ENCODE assay signal across 1 cellular context in the genomic region with DNA sequence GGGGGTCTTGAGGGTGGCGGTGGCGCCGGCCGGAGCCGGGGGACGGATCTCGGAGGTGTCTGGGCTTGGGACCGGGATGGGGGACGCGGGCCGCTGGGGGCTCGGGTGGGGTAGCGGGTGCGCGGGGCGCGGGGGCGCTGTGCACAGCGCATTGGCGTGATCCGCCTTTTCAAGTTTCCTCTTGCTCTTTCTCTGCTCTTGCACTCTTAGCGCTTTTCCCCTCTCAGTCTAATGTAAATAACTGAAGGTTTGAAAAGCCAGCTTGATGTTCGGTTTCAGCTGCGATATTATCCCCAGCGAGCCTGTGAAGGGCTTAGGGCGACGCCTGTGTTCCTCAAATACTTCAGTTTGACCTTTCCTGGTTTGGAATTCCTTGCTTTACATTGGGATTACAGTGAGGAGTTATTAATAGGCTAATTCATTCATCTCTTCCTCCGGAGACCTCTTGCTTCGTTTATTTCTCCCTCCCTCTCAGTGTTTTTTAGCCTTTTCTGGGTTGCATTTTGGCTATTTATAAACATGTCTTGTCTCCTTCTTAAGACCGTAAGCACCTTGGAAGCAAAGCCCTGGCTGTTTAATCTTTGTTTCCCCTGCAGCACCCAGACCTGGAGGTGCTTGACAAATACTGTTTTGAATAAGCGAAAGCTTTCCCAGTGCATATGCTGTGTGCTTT.
TF ChIP-seq lines count a peak whose summit lies in the region.

No MANE protein-coding gene starts in this region.

TF ChIP-seq in K562, 482 proteins besides CTCF, POLR2A, EP300 and RAD21 (continued from another document):
- TF ChIP-seq, protein P1, sequence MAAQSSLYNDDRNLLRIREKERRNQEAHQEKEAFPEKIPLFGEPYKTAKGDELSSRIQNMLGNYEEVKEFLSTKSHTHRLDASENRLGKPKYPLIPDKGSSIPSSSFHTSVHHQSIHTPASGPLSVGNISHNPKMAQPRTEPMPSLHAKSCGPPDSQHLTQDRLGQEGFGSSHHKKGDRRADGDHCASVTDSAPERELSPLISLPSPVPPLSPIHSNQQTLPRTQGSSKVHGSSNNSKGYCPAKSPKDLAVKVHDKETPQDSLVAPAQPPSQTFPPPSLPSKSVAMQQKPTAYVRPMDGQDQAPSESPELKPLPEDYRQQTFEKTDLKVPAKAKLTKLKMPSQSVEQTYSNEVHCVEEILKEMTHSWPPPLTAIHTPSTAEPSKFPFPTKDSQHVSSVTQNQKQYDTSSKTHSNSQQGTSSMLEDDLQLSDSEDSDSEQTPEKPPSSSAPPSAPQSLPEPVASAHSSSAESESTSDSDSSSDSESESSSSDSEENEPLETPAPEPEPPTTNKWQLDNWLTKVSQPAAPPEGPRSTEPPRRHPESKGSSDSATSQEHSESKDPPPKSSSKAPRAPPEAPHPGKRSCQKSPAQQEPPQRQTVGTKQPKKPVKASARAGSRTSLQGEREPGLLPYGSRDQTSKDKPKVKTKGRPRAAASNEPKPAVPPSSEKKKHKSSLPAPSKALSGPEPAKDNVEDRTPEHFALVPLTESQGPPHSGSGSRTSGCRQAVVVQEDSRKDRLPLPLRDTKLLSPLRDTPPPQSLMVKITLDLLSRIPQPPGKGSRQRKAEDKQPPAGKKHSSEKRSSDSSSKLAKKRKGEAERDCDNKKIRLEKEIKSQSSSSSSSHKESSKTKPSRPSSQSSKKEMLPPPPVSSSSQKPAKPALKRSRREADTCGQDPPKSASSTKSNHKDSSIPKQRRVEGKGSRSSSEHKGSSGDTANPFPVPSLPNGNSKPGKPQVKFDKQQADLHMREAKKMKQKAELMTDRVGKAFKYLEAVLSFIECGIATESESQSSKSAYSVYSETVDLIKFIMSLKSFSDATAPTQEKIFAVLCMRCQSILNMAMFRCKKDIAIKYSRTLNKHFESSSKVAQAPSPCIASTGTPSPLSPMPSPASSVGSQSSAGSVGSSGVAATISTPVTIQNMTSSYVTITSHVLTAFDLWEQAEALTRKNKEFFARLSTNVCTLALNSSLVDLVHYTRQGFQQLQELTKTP (IDR thresholded peaks at IDR 0.05; ENCODE audit: low read depth in 1 of 2, partially characterized antibody in 2 of 2), result peak in 1 of 2 experiments; percentile 29
- no peak for TF ChIP-seq ZNF583 (CRISPR knock-in tag; IDR thresholded peaks at IDR 0.05)
- no peak for TF ChIP-seq LARP7 (IDR thresholded peaks at IDR 0.05)
- TF ChIP-seq FOXP1 (CRISPR knock-in tag; IDR thresholded peaks at IDR 0.05), result peak; percentile 21; the same call in 1 of the 2 replicates
- TF ChIP-seq CEBPG (CRISPR knock-in tag; IDR thresholded peaks at IDR 0.05), result peak; percentile 7; the same call in 1 of the 2 replicates
- no peak for TF ChIP-seq CEBPG (tag; conservative IDR thresholded peaks at IDR 0.05 in 1 of 2, IDR thresholded peaks at IDR 0.05 in 1 of 2)
- TF ChIP-seq, protein P2, sequence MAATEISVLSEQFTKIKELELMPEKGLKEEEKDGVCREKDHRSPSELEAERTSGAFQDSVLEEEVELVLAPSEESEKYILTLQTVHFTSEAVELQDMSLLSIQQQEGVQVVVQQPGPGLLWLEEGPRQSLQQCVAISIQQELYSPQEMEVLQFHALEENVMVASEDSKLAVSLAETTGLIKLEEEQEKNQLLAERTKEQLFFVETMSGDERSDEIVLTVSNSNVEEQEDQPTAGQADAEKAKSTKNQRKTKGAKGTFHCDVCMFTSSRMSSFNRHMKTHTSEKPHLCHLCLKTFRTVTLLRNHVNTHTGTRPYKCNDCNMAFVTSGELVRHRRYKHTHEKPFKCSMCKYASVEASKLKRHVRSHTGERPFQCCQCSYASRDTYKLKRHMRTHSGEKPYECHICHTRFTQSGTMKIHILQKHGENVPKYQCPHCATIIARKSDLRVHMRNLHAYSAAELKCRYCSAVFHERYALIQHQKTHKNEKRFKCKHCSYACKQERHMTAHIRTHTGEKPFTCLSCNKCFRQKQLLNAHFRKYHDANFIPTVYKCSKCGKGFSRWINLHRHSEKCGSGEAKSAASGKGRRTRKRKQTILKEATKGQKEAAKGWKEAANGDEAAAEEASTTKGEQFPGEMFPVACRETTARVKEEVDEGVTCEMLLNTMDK (IDR thresholded peaks at IDR 0.05; ENCODE audit: borderline replicate concordance, insufficient read depth, low read depth, low read length, poor library complexity, severe bottlenecking), result peak; percentile 1
- no peak for TF ChIP-seq ELF2 (CRISPR knock-in tag; IDR thresholded peaks at IDR 0.05)
- TF ChIP-seq, protein P3, sequence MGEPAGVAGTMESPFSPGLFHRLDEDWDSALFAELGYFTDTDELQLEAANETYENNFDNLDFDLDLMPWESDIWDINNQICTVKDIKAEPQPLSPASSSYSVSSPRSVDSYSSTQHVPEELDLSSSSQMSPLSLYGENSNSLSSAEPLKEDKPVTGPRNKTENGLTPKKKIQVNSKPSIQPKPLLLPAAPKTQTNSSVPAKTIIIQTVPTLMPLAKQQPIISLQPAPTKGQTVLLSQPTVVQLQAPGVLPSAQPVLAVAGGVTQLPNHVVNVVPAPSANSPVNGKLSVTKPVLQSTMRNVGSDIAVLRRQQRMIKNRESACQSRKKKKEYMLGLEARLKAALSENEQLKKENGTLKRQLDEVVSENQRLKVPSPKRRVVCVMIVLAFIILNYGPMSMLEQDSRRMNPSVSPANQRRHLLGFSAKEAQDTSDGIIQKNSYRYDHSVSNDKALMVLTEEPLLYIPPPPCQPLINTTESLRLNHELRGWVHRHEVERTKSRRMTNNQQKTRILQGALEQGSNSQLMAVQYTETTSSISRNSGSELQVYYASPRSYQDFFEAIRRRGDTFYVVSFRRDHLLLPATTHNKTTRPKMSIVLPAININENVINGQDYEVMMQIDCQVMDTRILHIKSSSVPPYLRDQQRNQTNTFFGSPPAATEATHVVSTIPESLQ (CRISPR knock-in tag; IDR thresholded peaks at IDR 0.05), result 0 out of 2 replicates have a peak, but pooled peaks have one; percentile 58
- TF ChIP-seq SMAD3 (CRISPR knock-in tag; conservative IDR thresholded peaks at IDR 0.05), result no peak
- no peak for TF ChIP-seq TEAD1 (CRISPR knock-in tag; IDR thresholded peaks at IDR 0.05)
- TF ChIP-seq, protein P4, sequence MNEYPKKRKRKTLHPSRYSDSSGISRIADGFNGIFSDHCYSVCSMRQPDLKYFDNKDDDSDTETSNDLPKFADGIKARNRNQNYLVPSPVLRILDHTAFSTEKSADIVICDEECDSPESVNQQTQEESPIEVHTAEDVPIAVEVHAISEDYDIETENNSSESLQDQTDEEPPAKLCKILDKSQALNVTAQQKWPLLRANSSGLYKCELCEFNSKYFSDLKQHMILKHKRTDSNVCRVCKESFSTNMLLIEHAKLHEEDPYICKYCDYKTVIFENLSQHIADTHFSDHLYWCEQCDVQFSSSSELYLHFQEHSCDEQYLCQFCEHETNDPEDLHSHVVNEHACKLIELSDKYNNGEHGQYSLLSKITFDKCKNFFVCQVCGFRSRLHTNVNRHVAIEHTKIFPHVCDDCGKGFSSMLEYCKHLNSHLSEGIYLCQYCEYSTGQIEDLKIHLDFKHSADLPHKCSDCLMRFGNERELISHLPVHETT (CRISPR knock-in tag; conservative IDR thresholded peaks at IDR 0.05 in 1 of 2, IDR thresholded peaks at IDR 0.05 in 1 of 2), result peak in 1 of 2 experiments; percentile 95; a peak in 2 of 4 replicates
- TF ChIP-seq IFI16 (CRISPR knock-in tag; IDR thresholded peaks at IDR 0.05), result no peak
- no peak for TF ChIP-seq RFX7 (CRISPR knock-in tag; IDR thresholded peaks at IDR 0.05)
- no peak for TF ChIP-seq ELF4 (CRISPR knock-in tag; IDR thresholded peaks at IDR 0.05)
- no peak for TF ChIP-seq NFE2L1 (tag; IDR thresholded peaks at IDR 0.05; ENCODE audit: borderline replicate concordance, low read depth)
- no peak for TF ChIP-seq ZNF644 (tag; IDR thresholded peaks at IDR 0.05; ENCODE audit: low read depth)
- 0 out of 2 replicates have a peak, but pooled peaks have one; percentile 20 for TF ChIP-seq GATAD2A (IDR thresholded peaks at IDR 0.05)
